In the genomic region with DNA sequence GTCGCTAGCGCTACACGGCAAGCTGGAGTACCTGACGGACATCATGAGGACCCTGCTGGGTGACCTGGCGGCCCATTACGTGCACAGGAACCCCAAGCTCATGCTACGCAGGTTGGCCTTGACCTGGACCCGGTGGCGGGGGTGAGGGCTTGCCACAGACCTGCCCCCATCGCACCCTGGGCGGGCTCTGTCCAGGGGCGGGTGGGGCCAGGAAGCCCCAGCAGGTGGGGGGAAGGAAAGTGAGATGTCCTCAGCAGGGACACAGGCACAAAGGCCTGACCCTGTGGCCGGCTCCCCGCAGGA, we compare ENCODE assay signal across 1 cellular context.
TF ChIP-seq lines count a peak whose summit lies in the region.

No MANE protein-coding gene starts in this region.

TF ChIP-seq in HepG2, 621 proteins besides CTCF, POLR2A, EP300 and RAD21:
- TF ChIP-seq ZNF780A (CRISPR knock-in tag; IDR thresholded peaks at IDR 0.05) (no peak), IRX3 (CRISPR knock-in tag; IDR thresholded peaks at IDR 0.05; ENCODE audit: borderline replicate concordance, low read depth) (no peak), ZEB1 (IDR thresholded peaks at IDR 0.05; ENCODE audit: insufficient replicate concordance, low read depth) (no peak), ZNF790 (CRISPR knock-in tag; IDR thresholded peaks at IDR 0.05; ENCODE audit: borderline replicate concordance) (no peak), HDAC6 (IDR thresholded peaks at IDR 0.05; ENCODE audit: low read depth, low read length) (no peak), KLF6 (CRISPR knock-in tag; IDR thresholded peaks at IDR 0.05) (no peak), JUN (CRISPR knock-in tag; IDR thresholded peaks at IDR 0.05) (no peak), SPEN (CRISPR knock-in tag; IDR thresholded peaks at IDR 0.05; ENCODE audit: low read depth) (no peak), PPARG (CRISPR knock-in tag; conservative IDR thresholded peaks at IDR 0.05) (no peak), KDM5B (CRISPR knock-in tag; IDR thresholded peaks at IDR 0.05; ENCODE audit: borderline replicate concordance) (no peak), CEBPG (CRISPR knock-in tag; IDR thresholded peaks at IDR 0.05) (no peak), ZNF121 (CRISPR knock-in tag; IDR thresholded peaks at IDR 0.05) (no peak), ZNF816 (CRISPR knock-in tag; IDR thresholded peaks at IDR 0.05; ENCODE audit: borderline replicate concordance) (no peak), KLF16 (CRISPR knock-in tag; IDR thresholded peaks at IDR 0.05) (no peak)
- TF ChIP-seq, protein P1, sequence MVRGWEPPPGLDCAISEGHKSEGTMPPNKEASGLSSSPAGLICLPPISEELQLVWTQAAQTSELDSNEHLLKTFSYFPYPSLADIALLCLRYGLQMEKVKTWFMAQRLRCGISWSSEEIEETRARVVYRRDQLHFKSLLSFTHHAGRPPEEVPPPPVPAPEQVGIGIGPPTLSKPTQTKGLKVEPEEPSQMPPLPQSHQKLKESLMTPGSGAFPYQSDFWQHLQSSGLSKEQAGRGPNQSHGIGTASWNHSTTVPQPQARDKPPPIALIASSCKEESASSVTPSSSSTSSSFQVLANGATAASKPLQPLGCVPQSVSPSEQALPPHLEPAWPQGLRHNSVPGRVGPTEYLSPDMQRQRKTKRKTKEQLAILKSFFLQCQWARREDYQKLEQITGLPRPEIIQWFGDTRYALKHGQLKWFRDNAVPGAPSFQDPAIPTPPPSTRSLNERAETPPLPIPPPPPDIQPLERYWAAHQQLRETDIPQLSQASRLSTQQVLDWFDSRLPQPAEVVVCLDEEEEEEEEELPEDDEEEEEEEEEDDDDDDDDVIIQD (CRISPR knock-in tag; IDR thresholded peaks at IDR 0.05; ENCODE audit: low read depth) = no peak
- TF ChIP-seq, protein P2, sequence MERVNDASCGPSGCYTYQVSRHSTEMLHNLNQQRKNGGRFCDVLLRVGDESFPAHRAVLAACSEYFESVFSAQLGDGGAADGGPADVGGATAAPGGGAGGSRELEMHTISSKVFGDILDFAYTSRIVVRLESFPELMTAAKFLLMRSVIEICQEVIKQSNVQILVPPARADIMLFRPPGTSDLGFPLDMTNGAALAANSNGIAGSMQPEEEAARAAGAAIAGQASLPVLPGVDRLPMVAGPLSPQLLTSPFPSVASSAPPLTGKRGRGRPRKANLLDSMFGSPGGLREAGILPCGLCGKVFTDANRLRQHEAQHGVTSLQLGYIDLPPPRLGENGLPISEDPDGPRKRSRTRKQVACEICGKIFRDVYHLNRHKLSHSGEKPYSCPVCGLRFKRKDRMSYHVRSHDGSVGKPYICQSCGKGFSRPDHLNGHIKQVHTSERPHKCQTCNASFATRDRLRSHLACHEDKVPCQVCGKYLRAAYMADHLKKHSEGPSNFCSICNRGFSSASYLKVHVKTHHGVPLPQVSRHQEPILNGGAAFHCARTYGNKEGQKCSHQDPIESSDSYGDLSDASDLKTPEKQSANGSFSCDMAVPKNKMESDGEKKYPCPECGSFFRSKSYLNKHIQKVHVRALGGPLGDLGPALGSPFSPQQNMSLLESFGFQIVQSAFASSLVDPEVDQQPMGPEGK (CRISPR knock-in tag; IDR thresholded peaks at IDR 0.05) = no peak
- TF ChIP-seq, protein P3, sequence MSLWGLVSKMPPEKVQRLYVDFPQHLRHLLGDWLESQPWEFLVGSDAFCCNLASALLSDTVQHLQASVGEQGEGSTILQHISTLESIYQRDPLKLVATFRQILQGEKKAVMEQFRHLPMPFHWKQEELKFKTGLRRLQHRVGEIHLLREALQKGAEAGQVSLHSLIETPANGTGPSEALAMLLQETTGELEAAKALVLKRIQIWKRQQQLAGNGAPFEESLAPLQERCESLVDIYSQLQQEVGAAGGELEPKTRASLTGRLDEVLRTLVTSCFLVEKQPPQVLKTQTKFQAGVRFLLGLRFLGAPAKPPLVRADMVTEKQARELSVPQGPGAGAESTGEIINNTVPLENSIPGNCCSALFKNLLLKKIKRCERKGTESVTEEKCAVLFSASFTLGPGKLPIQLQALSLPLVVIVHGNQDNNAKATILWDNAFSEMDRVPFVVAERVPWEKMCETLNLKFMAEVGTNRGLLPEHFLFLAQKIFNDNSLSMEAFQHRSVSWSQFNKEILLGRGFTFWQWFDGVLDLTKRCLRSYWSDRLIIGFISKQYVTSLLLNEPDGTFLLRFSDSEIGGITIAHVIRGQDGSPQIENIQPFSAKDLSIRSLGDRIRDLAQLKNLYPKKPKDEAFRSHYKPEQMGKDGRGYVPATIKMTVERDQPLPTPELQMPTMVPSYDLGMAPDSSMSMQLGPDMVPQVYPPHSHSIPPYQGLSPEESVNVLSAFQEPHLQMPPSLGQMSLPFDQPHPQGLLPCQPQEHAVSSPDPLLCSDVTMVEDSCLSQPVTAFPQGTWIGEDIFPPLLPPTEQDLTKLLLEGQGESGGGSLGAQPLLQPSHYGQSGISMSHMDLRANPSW (CRISPR knock-in tag; IDR thresholded peaks at IDR 0.05; ENCODE audit: borderline replicate concordance) = no peak
